16 cellular contexts compared by ENCODE assay signal in the genomic region with DNA sequence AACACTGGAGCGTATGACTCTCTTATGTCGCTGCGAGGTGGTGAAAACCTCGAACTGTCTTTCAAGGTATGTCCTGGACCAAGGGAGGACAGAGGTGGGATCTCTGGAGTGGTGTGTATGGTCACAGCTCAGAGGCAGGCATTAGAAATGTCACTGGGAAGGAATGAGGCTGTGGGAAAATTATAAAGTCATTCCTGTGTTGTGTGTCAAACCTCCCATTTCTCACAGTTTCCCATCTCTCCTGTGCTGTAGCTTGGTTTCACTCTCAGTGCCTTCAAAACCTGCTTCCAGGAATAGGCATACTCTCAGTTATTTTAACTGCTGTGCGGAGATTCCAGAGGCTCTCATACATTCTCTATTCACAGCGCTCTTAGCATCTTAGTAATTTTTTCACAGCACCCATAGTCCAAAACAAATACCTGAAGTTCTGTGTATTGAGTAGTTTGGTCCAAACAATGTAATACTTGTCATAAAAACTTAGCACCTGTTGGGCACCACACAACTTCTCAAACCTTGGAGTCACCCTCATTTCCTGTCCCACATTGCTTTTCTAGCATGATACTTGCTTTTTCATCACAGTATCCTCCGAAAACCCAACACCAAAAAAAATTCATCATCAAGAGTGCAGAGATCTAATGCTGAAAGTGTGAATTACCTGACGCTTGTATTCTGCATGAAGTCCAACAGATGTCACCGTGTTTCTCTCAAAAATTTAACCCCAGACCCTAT. TPM values are rescaled to one million over a fixed set of nuclear protein-coding genes. Genes with fewer than 3 reads are reported as not detected.
"Had no signal": no experiment of that assay in that cellular context is flagged by ENCODE, and none has a peak within 500 bp of the region (broad histone marks: within the 10 kb centered on the region; RNA-seq: fewer than 3 reads in every experiment).

No MANE protein-coding gene starts in this region.

- H3K4me1 Mint-ChIP-seq: stimulated activated memory B cell treated with anti-CD40 and anti-IgM and Interleukin-4, amounts not matched to agents 10 μg/mL and 1 μg/mL and 100 μg/mL, for 72 hours had no signal

- ATAC-seq: effector memory CD8-positive, alpha-beta T cell; natural killer cell treated with Interleukin-12 subunit alpha and Interleukin-12 subunit beta and Interleukin-15 and Interleukin-18, amount 100 ng/mL, for 72 hours; stimulated activated memory B cell treated with anti-CD40 and anti-IgM and Interleukin-4, amounts not matched to agents 10 μg/mL and 1 μg/mL and 100 μg/mL, for 72 hours had no signal

- H3K27ac Mint-ChIP-seq: activated CD4-positive, alpha-beta T cell treated with anti-CD3 and anti-CD28 coated beads, Interleukin-2, amount 10 ng/mL, durations not matched to agents 7 days and 5 days; activated naive CD8-positive, alpha-beta T cell; activated T-cell treated with anti-CD3 and anti-CD28 coated beads, Interleukin-2, amount 50 U/mL, for 72 hours; dendritic cell treated with granulocyte-macrophage colony-stimulating factor and Interleukin-4, amounts not matched to agents 40 ng/mL and 50 ng/mL, for 4 days; effector memory CD8-positive, alpha-beta T cell; natural killer cell treated with Interleukin-12 subunit alpha and Interleukin-12 subunit beta and Interleukin-15 and Interleukin-18, amount 100 ng/mL, for 72 hours; stimulated activated memory B cell treated with anti-CD40 and anti-IgM and Interleukin-4, amounts not matched to agents 10 μg/mL and 1 μg/mL and 100 μg/mL, for 72 hours had no signal

- DNase-seq: activated CD4-positive, alpha-beta T cell treated with anti-CD3 and anti-CD28 coated beads, Interleukin-2, amount 10 ng/mL, durations not matched to agents 7 days and 5 days; activated CD8-positive, alpha-beta memory T cell treated with anti-CD3 and anti-CD28 coated beads, Interleukin-2, amount 50 U/mL, for 48 hours; activated gamma-delta T cell treated with Interleukin-2 at 50 U/mL for 16 hours; activated T-cell treated with anti-CD3 and anti-CD28 coated beads, Interleukin-2, amount 50 U/mL, for 72 hours; amygdala; effector memory CD8-positive, alpha-beta T cell; foreskin melanocyte; kidney glomerular epithelial cell; posterior cingulate gyrus; retina; stimulated activated CD4-positive, alpha-beta T cell treated with anti-CD3 and anti-CD28 coated beads, Interleukin-12 subunit alpha, Interleukin-12 subunit beta, amount 100 ng/mL, for 4 hours had no signal

- H3K9me3 Mint-ChIP-seq: activated CD4-positive, alpha-beta T cell treated with anti-CD3 and anti-CD28 coated beads, Interleukin-2, amount 10 ng/mL, durations not matched to agents 7 days and 5 days; activated T-cell treated with anti-CD3 and anti-CD28 coated beads, Interleukin-2, amount 50 U/mL, for 72 hours; dendritic cell treated with granulocyte-macrophage colony-stimulating factor and Interleukin-4, amounts not matched to agents 40 ng/mL and 50 ng/mL, for 4 days; effector memory CD8-positive, alpha-beta T cell; natural killer cell treated with Interleukin-12 subunit alpha and Interleukin-12 subunit beta and Interleukin-15 and Interleukin-18, amount 100 ng/mL, for 72 hours; stimulated activated memory B cell treated with anti-CD40 and anti-IgM and Interleukin-4, amounts not matched to agents 10 μg/mL and 1 μg/mL and 100 μg/mL, for 72 hours had no signal

- H3K4me3 Mint-ChIP-seq: activated CD4-positive, alpha-beta T cell treated with anti-CD3 and anti-CD28 coated beads, Interleukin-2, amount 10 ng/mL, durations not matched to agents 7 days and 5 days; activated naive CD8-positive, alpha-beta T cell; activated T-cell treated with anti-CD3 and anti-CD28 coated beads, Interleukin-2, amount 50 U/mL, for 72 hours; dendritic cell treated with granulocyte-macrophage colony-stimulating factor and Interleukin-4, amounts not matched to agents 40 ng/mL and 50 ng/mL, for 4 days; effector memory CD8-positive, alpha-beta T cell; natural killer cell treated with Interleukin-12 subunit alpha and Interleukin-12 subunit beta and Interleukin-15 and Interleukin-18, amount 100 ng/mL, for 72 hours; stimulated activated memory B cell treated with anti-CD40 and anti-IgM and Interleukin-4, amounts not matched to agents 10 μg/mL and 1 μg/mL and 100 μg/mL, for 72 hours had no signal

- H3K36me3 Mint-ChIP-seq: activated naive CD8-positive, alpha-beta T cell; natural killer cell treated with Interleukin-12 subunit alpha and Interleukin-12 subunit beta and Interleukin-15 and Interleukin-18, amount 100 ng/mL, for 72 hours; stimulated activated memory B cell treated with anti-CD40 and anti-IgM and Interleukin-4, amounts not matched to agents 10 μg/mL and 1 μg/mL and 100 μg/mL, for 72 hours had no signal

- H3K27ac ChIP-seq: epithelial cell of prostate had no signal

- H3K27me3 Mint-ChIP-seq: activated naive CD8-positive, alpha-beta T cell; dendritic cell treated with granulocyte-macrophage colony-stimulating factor and Interleukin-4, amounts not matched to agents 40 ng/mL and 50 ng/mL, for 4 days had no signal

RNA-seq across cellular contexts. Expression of gene GALNT15, which starts 36.9 kb away (rescaled TPM):
- total RNA-seq: activated CD4-positive, alpha-beta T cell treated with anti-CD3 and anti-CD28 coated beads, Interleukin-2, amount 10 ng/mL, durations not matched to agents 7 days and 5 days; natural killer cell treated with Interleukin-12 subunit alpha and Interleukin-12 subunit beta and Interleukin-15 and Interleukin-18, amount 100 ng/mL, for 72 hours had no signal
